Comparison of ENCODE assay signal across 24 cellular contexts in the genomic region with DNA sequence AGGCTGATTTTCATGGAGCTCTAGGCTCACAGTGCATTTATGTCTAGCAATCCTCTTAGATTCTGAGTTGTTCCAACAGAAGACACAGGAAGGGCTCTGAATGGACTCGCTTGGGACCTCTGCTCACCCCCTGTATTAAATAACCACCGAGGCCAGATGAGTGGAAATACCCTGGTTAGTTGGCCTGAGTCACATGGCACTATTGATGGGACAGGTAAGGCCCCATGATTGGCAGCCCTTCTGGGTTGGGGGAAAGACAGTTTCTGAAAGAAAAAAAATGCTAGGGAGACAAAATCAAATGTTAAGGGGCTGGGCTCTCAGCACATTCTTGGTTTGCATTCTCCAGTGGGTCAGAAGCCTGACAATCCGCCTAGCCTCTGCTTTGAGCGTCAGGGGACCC. TPM values are rescaled to one million over a fixed set of nuclear protein-coding genes. Genes with fewer than 3 reads are reported as not detected.
DNase-seq lines count a peak whose midpoint lies in the region; TF ChIP-seq lines count a peak whose summit lies in the region.
"Had no signal": no experiment of that assay in that cellular context is flagged by ENCODE, and none has a peak within 500 bp of the region (broad histone marks: within the 10 kb centered on the region; RNA-seq: fewer than 3 reads in every experiment).

No MANE protein-coding gene starts in this region.

- peaks cover 22% of the 10 kb centered on the region for H3K4me1 Mint-ChIP-seq in activated CD4-positive, alpha-beta memory T cell treated with anti-CD3 and anti-CD28 coated beads for 36 hours (ENCODE audit: low read depth)
- peaks cover 30% of the 10 kb centered on the region for H3K4me1 Mint-ChIP-seq in activated CD4-positive, alpha-beta memory T cell treated with anti-CD3 and anti-CD28 coated beads, Interleukin-2, amount 10 ng/mL, durations not matched to agents 7 days and 5 days
- peaks cover 14 to 22% (median 16%) of the 10 kb centered on the region in 3 donors for H3K4me1 Mint-ChIP-seq in IgD-negative memory B cell
- H3K4me1 Mint-ChIP-seq: neural progenitor cell had no signal

- H3K9me3 ChIP-seq in neutrophil: no peaks in the 10 kb centered on the region
- H3K9me3 ChIP-seq: MG63, SJSA1, testis had no signal

- TF ChIP-seq CTCF in neutrophil (IDR thresholded peaks at IDR 0.05) (no peak), GM10248 (IDR thresholded peaks at IDR 0.05; ENCODE audit: control extremely low read depth, extremely low read depth, low read depth, missing control alignments) (no peak)

- H3K36me3 ChIP-seq in neutrophil: peaks cover 25% of the 10 kb centered on the region
- H3K36me3 ChIP-seq: neural progenitor cell had no signal

- no peaks in the 10 kb centered on the region for H3K27me3 Mint-ChIP-seq in activated CD4-positive, alpha-beta memory T cell treated with anti-CD3 and anti-CD28 coated beads for 36 hours
- H3K27me3 Mint-ChIP-seq in activated CD4-positive, alpha-beta memory T cell treated with anti-CD3 and anti-CD28 coated beads, Interleukin-2, amount 10 ng/mL, durations not matched to agents 7 days and 5 days: no peaks in the 10 kb centered on the region
- H3K27me3 Mint-ChIP-seq in IgD-negative memory B cell: no peaks in the 10 kb centered on the region
- H3K27me3 Mint-ChIP-seq: activated CD4-positive, alpha-beta T cell treated with anti-CD3 and anti-CD28 coated beads for 36 hours; brain had no signal

- H3K27ac ChIP-seq in angular gyrus (ENCODE audit: low read depth, low read length) (peak overlapping the region; percentile 11), neutrophil (peak overlapping the region; percentile 100)
- H3K27ac ChIP-seq: BLaER1 treated with 17β-estradiol and CSF1 and Interleukin-3, amounts not matched to agents 10 nM and 100 nM; coronary artery; neural progenitor cell; SJSA1; testis had no signal

- peak overlapping the region in 1 of 2 experiments; percentile 56 for H3K4me3 ChIP-seq in neutrophil (ENCODE audit: low read depth in 1 of 2, low read length in 1 of 2)
- H3K4me3 ChIP-seq: BLaER1 treated with 17β-estradiol and CSF1 and Interleukin-3, amounts not matched to agents 10 nM and 100 nM; coronary artery; MG63; neural progenitor cell; SJSA1; testis had no signal

- H3K36me3 Mint-ChIP-seq in activated CD4-positive, alpha-beta memory T cell treated with anti-CD3 and anti-CD28 coated beads for 36 hours: peaks cover 37% of the 10 kb centered on the region
- H3K36me3 Mint-ChIP-seq in activated CD4-positive, alpha-beta memory T cell treated with anti-CD3 and anti-CD28 coated beads, Interleukin-2, amount 10 ng/mL, durations not matched to agents 7 days and 5 days (ENCODE audit: low read depth): peaks cover 84% of the 10 kb centered on the region
- peaks cover 10% of the 10 kb centered on the region for H3K36me3 Mint-ChIP-seq in IgD-negative memory B cell

- intact Hi-C loops in activated CD4-positive, alpha-beta memory T cell treated with anti-CD3 and anti-CD28 coated beads for 36 hours (cut with micrococcal nuclease): no loop called here

- H3K27me3 ChIP-seq in neutrophil: no peaks in the 10 kb centered on the region
- H3K27me3 ChIP-seq: BLaER1 treated with 17β-estradiol and CSF1 and Interleukin-3, amounts not matched to agents 10 nM and 100 nM; MG63; neural progenitor cell; SJSA1; testis had no signal

- CTCF ChIA-PET in activated CD4-positive, alpha-beta memory T cell treated with anti-CD3 and anti-CD28 coated beads for 36 hours (lab: Charles Lee): no interaction called here
- CTCF ChIA-PET in activated CD4-positive, alpha-beta memory T cell treated with anti-CD3 and anti-CD28 coated beads, Interleukin-2, amount 10 ng/mL, durations not matched to agents 7 days and 5 days (lab: Charles Lee): interaction anchor here (1.7 kb wide), 1 partner anchor 48 kb away, joined by 4 read pairs; no protein-coding TSS in a partner anchor
- CTCF ChIA-PET in GM10248 (lab: Yijun Ruan, JAX): interaction anchor here (1.2 kb wide), 1 partner anchor 10 kb away, joined by 3 read pairs; no protein-coding TSS in a partner anchor

- peaks cover 65 to 67% of the 10 kb centered on the region in 2 experiments for H3K4me1 ChIP-seq in neutrophil (ENCODE audit: control insufficient read depth in 1 of 2, insufficient read depth in 1 of 2, low read depth in 1 of 2, low read length in 1 of 2)
- H3K4me1 ChIP-seq: SJSA1, testis had no signal

- no peaks in the 10 kb centered on the region for H3K9me3 Mint-ChIP-seq in activated CD4-positive, alpha-beta memory T cell treated with anti-CD3 and anti-CD28 coated beads for 36 hours
- peaks cover 4% of the 10 kb centered on the region for H3K9me3 Mint-ChIP-seq in activated CD4-positive, alpha-beta memory T cell treated with anti-CD3 and anti-CD28 coated beads, Interleukin-2, amount 10 ng/mL, durations not matched to agents 7 days and 5 days
- H3K9me3 Mint-ChIP-seq in IgD-negative memory B cell: no peaks in the 10 kb centered on the region
- H3K9me3 Mint-ChIP-seq: activated naive CD4-positive, alpha-beta T cell treated with anti-CD3 and anti-CD28 coated beads, Interleukin-2, amount 50 U/mL, for 72 hours had no signal

- peak overlapping the region; percentile 33 for H3K27ac Mint-ChIP-seq in activated CD4-positive, alpha-beta memory T cell treated with anti-CD3 and anti-CD28 coated beads for 36 hours
- H3K27ac Mint-ChIP-seq in activated CD4-positive, alpha-beta memory T cell treated with anti-CD3 and anti-CD28 coated beads, Interleukin-2, amount 10 ng/mL, durations not matched to agents 7 days and 5 days: no peak overlapping the region
- peak overlapping the region in 2 of 3 donors; percentile 36 to 90 for H3K27ac Mint-ChIP-seq in IgD-negative memory B cell
- H3K27ac Mint-ChIP-seq: activated CD4-positive, alpha-beta T cell treated with anti-CD3 and anti-CD28 coated beads for 36 hours; neural progenitor cell had no signal

- DNase-seq in activated CD4-positive, alpha-beta memory T cell treated with anti-CD3 and anti-CD28 coated beads for 36 hours: no peak
- no peak for DNase-seq in activated CD4-positive, alpha-beta memory T cell treated with anti-CD3 and anti-CD28 coated beads, Interleukin-2, amount 10 ng/mL, durations not matched to agents 7 days and 5 days
- DNase-seq in central memory CD4-positive, alpha-beta T cell: no peak
- DNase-seq in GM10248 (ENCODE audit: extremely low spot score): no peak
- no peak for DNase-seq in globus pallidus (ENCODE audit: low spot score)
- DNase-seq: activated CD4-positive, alpha-beta T cell treated with anti-CD3 and anti-CD28 coated beads for 36 hours; DMS 273 treated with DMSO at 0.1 percent for 48 hours; foreskin melanocyte; left cardiac atrium; MG63; NCI-H1694; NCI-H748 treated with DMSO at 0.1 percent for 48 hours; stimulated activated CD8-positive, alpha-beta memory T cell treated with anti-CD3 and anti-CD28 coated beads, Interleukin-4, amount 100 ng/mL, for 48 hours; T1000; testis had no signal

- H3K4me3 Mint-ChIP-seq in activated CD4-positive, alpha-beta memory T cell treated with anti-CD3 and anti-CD28 coated beads for 36 hours: no peak overlapping the region
- no peak overlapping the region for H3K4me3 Mint-ChIP-seq in activated CD4-positive, alpha-beta memory T cell treated with anti-CD3 and anti-CD28 coated beads, Interleukin-2, amount 10 ng/mL, durations not matched to agents 7 days and 5 days
- H3K4me3 Mint-ChIP-seq in IgD-negative memory B cell: no peak overlapping the region
- H3K4me3 Mint-ChIP-seq: activated CD4-positive, alpha-beta T cell treated with anti-CD3 and anti-CD28 coated beads for 36 hours; brain; neural progenitor cell had no signal

- POLR2A ChIA-PET in activated CD4-positive, alpha-beta memory T cell treated with anti-CD3 and anti-CD28 coated beads for 36 hours (lab: Charles Lee): no interaction called here
- POLR2A ChIA-PET in activated CD4-positive, alpha-beta memory T cell treated with anti-CD3 and anti-CD28 coated beads, Interleukin-2, amount 10 ng/mL, durations not matched to agents 7 days and 5 days (lab: Charles Lee): interaction anchor here (9.5 kb wide), 1 partner anchor 14 kb away, joined by 43 read pairs; a partner anchor contains a TSS
- POLR2A ChIA-PET in GM10248 (lab: Yijun Ruan, JAX): no interaction called here

RNA-seq across cellular contexts. Expression of a gene that starts 14.8 kb away (rescaled TPM):
- 10 to 100 TPM; 54.3 to 58.1 TPM for total RNA-seq in activated CD4-positive, alpha-beta memory T cell treated with anti-CD3 and anti-CD28 coated beads for 36 hours
- total RNA-seq in activated CD4-positive, alpha-beta memory T cell treated with anti-CD3 and anti-CD28 coated beads, Interleukin-2, amount 10 ng/mL, durations not matched to agents 7 days and 5 days: 100 to 1,000 TPM; 112 to 115 TPM
- 68.0 TPM for polyA plus RNA-seq in IgD-negative memory B cell
